ENCODE assay signal across 8 cellular contexts in the genomic region with DNA sequence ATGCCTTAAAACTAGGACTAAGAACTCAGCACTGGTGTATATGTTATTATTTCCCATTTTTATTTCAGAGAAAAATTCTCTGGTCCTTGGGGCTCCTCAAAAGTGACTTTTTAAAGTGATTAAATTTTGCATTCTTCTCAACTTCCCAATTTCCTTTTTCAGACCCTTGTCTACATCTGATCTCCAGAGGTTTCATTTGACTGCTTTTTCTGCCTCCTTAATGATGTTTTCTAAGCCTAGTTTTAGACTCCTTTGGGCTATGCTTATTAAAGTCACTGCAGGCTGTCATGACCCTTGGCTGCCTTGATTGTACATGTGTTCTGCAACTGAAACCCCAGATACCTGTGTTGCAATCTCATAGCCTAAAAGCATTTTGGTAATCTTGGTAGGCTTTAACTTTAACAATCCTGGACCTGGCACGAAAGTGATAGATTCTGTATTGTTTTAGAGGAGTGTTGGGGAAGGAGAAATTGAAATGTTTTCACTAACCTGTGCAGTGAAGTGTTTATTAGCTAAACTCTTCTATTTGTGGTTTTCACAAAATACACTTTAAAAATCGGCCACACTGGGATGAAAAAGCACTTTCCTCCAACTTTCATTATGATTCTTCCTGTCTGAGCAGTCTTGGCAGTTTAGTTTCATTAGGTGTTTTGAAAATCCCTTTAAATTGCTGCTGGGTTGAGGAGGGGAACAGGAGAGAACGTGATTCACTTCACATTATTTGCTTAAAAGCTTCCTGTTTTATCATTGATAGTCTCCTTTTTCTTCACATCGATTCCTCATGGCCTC. TPM values are rescaled to one million over a fixed set of nuclear protein-coding genes. Genes with fewer than 3 reads are reported as not detected.
DNase-seq lines count a peak whose midpoint lies in the region; ATAC-seq, FAIRE-seq and TF ChIP-seq lines count a peak whose summit lies in the region.

No MANE protein-coding gene starts in this region.

- no peak for DNase-seq in CD4-positive, alpha-beta memory T cell
- DNase-seq in K562 (ENCODE audit: extremely low read depth in 1 of 4, low spot score in 3 of 4) (no peak), lower leg skin (ENCODE audit: low spot score in 2 of 2) (no peak), NCI-H2029 (lab: John Stamatoyannopoulos, UW) (no peak), AG08396 (ENCODE audit: low spot score) (no peak)
- no peak for DNase-seq in natural killer cell treated with Interleukin-12 subunit alpha and Interleukin-12 subunit beta and Interleukin-15 and Interleukin-18, amount 100 ng/mL, for 72 hours (ENCODE audit: low spot score)
- no peak for DNase-seq in stimulated activated CD4-positive, alpha-beta T cell treated with anti-CD3 and anti-CD28 coated beads, Interleukin-4, amount 100 ng/mL, for 1 hour

- no peaks in the 10 kb centered on the region for H3K9me3 Mint-ChIP-seq in CD4-positive, alpha-beta memory T cell
- no peaks in the 10 kb centered on the region for H3K9me3 Mint-ChIP-seq in natural killer cell treated with Interleukin-12 subunit alpha and Interleukin-12 subunit beta and Interleukin-15 and Interleukin-18, amount 100 ng/mL, for 72 hours

- H2AFZ ChIP-seq in Loucy (ENCODE audit: low read length): no peak overlapping the region
- H2AFZ ChIP-seq in K562 (ENCODE audit: low read depth, low read length): no peak overlapping the region

- no peak for TF ChIP-seq CTCF in Loucy (conservative IDR thresholded peaks at IDR 0.05; ENCODE audit: low read length)
- TF ChIP-seq CTCF in K562 (IDR thresholded peaks at IDR 0.05 in 2 of 3, conservative IDR thresholded peaks at IDR 0.05 in 1 of 3; ENCODE audit: insufficient read depth in 2 of 3, low read depth in 1 of 3, low read length in 3 of 3): no peak
- TF ChIP-seq CTCF in lower leg skin (IDR thresholded peaks at IDR 0.05): no peak

- BruUV-seq in K562 (replicated peaks; lab: Mats Ljungman, UMichigan): no TSS peak

- peak overlapping the region; percentile 4 to 83 (median 70) for H3K4me3 Mint-ChIP-seq in CD4-positive, alpha-beta memory T cell
- peak overlapping the region; percentile 57 for H3K4me3 Mint-ChIP-seq in natural killer cell treated with Interleukin-12 subunit alpha and Interleukin-12 subunit beta and Interleukin-15 and Interleukin-18, amount 100 ng/mL, for 72 hours

- H3K4me2 ChIP-seq in Loucy (ENCODE audit: low read depth, low read length, poor library complexity, severe bottlenecking) (peak overlapping the region; percentile 84), K562 (ENCODE audit: insufficient read depth, low read length) (peak overlapping the region; percentile 47)

- TF ChIP-seq POLR2A in K562 (conservative IDR thresholded peaks at IDR 0.05) (no peak), lower leg skin (IDR thresholded peaks at IDR 0.05) (no peak)

- no peak for TF ChIP-seq RAD21 in K562 (CRISPR knock-in tag; conservative IDR thresholded peaks at IDR 0.05 in 1 of 2, IDR thresholded peaks at IDR 0.05 in 1 of 2)

- peaks cover 60% of the 10 kb centered on the region for H3K4me1 ChIP-seq in CD4-positive, alpha-beta memory T cell (ENCODE audit: insufficient read depth, low read length)
- H3K4me1 ChIP-seq in Loucy (ENCODE audit: insufficient read depth, low read length, poor library complexity, severe bottlenecking) (peaks cover 51% of the 10 kb centered on the region), K562 (replicated peaks in 1 of 2; ENCODE audit: control insufficient read depth in 2 of 2, insufficient read depth in 2 of 2, low read length in 2 of 2) (peaks cover 3 to 41% of the 10 kb centered on the region in 2 experiments)

- intact Hi-C loops in CD4-positive, alpha-beta memory T cell (cut with micrococcal nuclease): loop anchor here (10.0 kb wide), 2 partner anchors 691 to 1039 kb away; a partner anchor contains a TSS
- intact Hi-C loops in K562 (cut with micrococcal nuclease): loop anchor here (10.0 kb wide), 1 partner anchor 151 kb away; no protein-coding TSS in a partner anchor
- intact Hi-C loops in lower leg skin (cut with DNase I; ENCODE audit: low total_unique reads): no loop called here

- H3K4me1 Mint-ChIP-seq in CD4-positive, alpha-beta memory T cell: peaks cover 49 to 62% (median 54%) of the 10 kb centered on the region in 4 donors
- peaks cover 37 to 51% of the 10 kb centered on the region in 2 donors for H3K4me1 Mint-ChIP-seq in natural killer cell treated with Interleukin-12 subunit alpha and Interleukin-12 subunit beta and Interleukin-15 and Interleukin-18, amount 100 ng/mL, for 72 hours (ENCODE audit: low read depth in 2 of 2)

- no peaks in the 10 kb centered on the region for H3K27me3 Mint-ChIP-seq in CD4-positive, alpha-beta memory T cell
- H3K27me3 Mint-ChIP-seq in natural killer cell treated with Interleukin-12 subunit alpha and Interleukin-12 subunit beta and Interleukin-15 and Interleukin-18, amount 100 ng/mL, for 72 hours: no peaks in the 10 kb centered on the region

- 11% methylated on average over 4 of the region's 4 CpGs for WGBS in K562 (ENCODE audit: insufficient coverage, low coverage, missing lambda C conversion rate)
- WGBS in lower leg skin, 2 donors: 27 to 35% methylated on average over 4 of the region's 4 CpGs

- no peaks in the 10 kb centered on the region for H3K9me3 ChIP-seq in CD4-positive, alpha-beta memory T cell (ENCODE audit: control insufficient read depth in 1 of 2, low read length in 2 of 2)
- no peaks in the 10 kb centered on the region for H3K9me3 ChIP-seq in Loucy (ENCODE audit: insufficient read depth, low read depth, low read length)
- H3K9me3 ChIP-seq in K562 (replicated peaks; ENCODE audit: control insufficient read depth, insufficient read depth, low read depth, low read length): no peaks in the 10 kb centered on the region

- H3K79me2 ChIP-seq in Loucy (ENCODE audit: insufficient read depth, low read length) (peaks cover 93% of the 10 kb centered on the region), K562 (ENCODE audit: control insufficient read depth, insufficient read depth, low read length) (peaks cover 95% of the 10 kb centered on the region)

- peak overlapping the region; percentile 69 for H3K9ac ChIP-seq in Loucy (ENCODE audit: low read depth, low read length, poor library complexity, severe bottlenecking)
- peak overlapping the region in 1 of 2 experiments; percentile 33; a peak in 1 of 4 replicates for H3K9ac ChIP-seq in K562 (ENCODE audit: insufficient read depth in 1 of 2, low read depth in 2 of 2, low read length in 2 of 2)

- ATAC-seq in K562: no peak
- no peak for ATAC-seq in natural killer cell treated with Interleukin-12 subunit alpha and Interleukin-12 subunit beta and Interleukin-15 and Interleukin-18, amount 100 ng/mL, for 72 hours

- POLR2A ChIA-PET in CD4-positive, alpha-beta memory T cell (lab: Charles Lee; ENCODE audit: partially characterized antibody): interaction anchor here (1.5 kb wide), 1 partner anchor 189 kb away, joined by 5 read pairs; a partner anchor contains a TSS
- POLR2A ChIA-PET in K562 (lab: Yijun Ruan, JAX): interaction anchor here (1.0 to 1.5 kb wide), 5 partner anchors 8 to 18 kb away, joined by 3 to 4 read pairs (median 4); no protein-coding TSS in a partner anchor

- H3K36me3 Mint-ChIP-seq in CD4-positive, alpha-beta memory T cell: peaks cover 0 to 7% of the 10 kb centered on the region in 2 donors
- no peaks in the 10 kb centered on the region for H3K36me3 Mint-ChIP-seq in natural killer cell treated with Interleukin-12 subunit alpha and Interleukin-12 subunit beta and Interleukin-15 and Interleukin-18, amount 100 ng/mL, for 72 hours

- H3K27ac ChIP-seq in CD4-positive, alpha-beta memory T cell (ENCODE audit: low read depth, low read length): peak overlapping the region; percentile 4
- H3K27ac ChIP-seq in K562 (ENCODE audit: extremely low read depth, low read depth, low read length): peak overlapping the region; percentile 20; the same call in 2 of the 3 replicates

- H3K36me3 ChIP-seq in CD4-positive, alpha-beta memory T cell (ENCODE audit: insufficient read depth, low read length): no peaks in the 10 kb centered on the region
- H3K36me3 ChIP-seq in Loucy (ENCODE audit: insufficient read depth, low read length) (no peaks in the 10 kb centered on the region), K562 (ENCODE audit: control insufficient read depth, insufficient read depth, low read length) (peaks cover 37% of the 10 kb centered on the region)

- no peak for TF ChIP-seq EP300 in K562 (IDR thresholded peaks at IDR 0.05; ENCODE audit: low read length)

- peaks cover 3% of the 10 kb centered on the region for H3F3A ChIP-seq in Loucy (ENCODE audit: low read depth)

- H3K27me3 ChIP-seq in CD4-positive, alpha-beta memory T cell (ENCODE audit: insufficient read depth, low read length): no peaks in the 10 kb centered on the region
- H3K27me3 ChIP-seq in Loucy (ENCODE audit: insufficient read depth, low read length, poor library complexity, severe bottlenecking) (no peaks in the 10 kb centered on the region), K562 (ENCODE audit: control insufficient read depth in 2 of 2, insufficient read depth in 2 of 2, low read length in 2 of 2) (no peaks in the 10 kb centered on the region)

- H3K9me1 ChIP-seq in K562 (ENCODE audit: control insufficient read depth, insufficient read depth, low read length): no peaks in the 10 kb centered on the region

- CTCF ChIA-PET in CD4-positive, alpha-beta memory T cell (lab: Charles Lee; ENCODE audit: partially characterized antibody): interaction anchor here (2.0 to 2.8 kb wide), 2 partner anchors 51 to 69 kb away, joined by 4 to 10 read pairs; no protein-coding TSS in a partner anchor
- CTCF ChIA-PET in K562 (lab: Yijun Ruan, JAX; ENCODE audit: low intra/inter-chr PET ratio): interaction anchor here (0.6 kb wide), 1 partner anchor 504 kb away, joined by 3 read pairs; no protein-coding TSS in a partner anchor

- H4K20me1 ChIP-seq in Loucy (ENCODE audit: insufficient read depth, low read length, poor library complexity, severe bottlenecking): peaks cover 75% of the 10 kb centered on the region
- H4K20me1 ChIP-seq in K562 (replicated peaks; ENCODE audit: control insufficient read depth, insufficient read depth, low read length): 0 out of 2 replicates have a peak, but pooled peaks cover 5% of the 10 kb centered on the region

- no peak overlapping the region for H3K4me3 ChIP-seq in CD4-positive, alpha-beta memory T cell (ENCODE audit: low read length in 2 of 2)
- H3K4me3 ChIP-seq in Loucy (ENCODE audit: low read length, poor library complexity, severe bottlenecking) (peak overlapping the region; percentile 77), K562 (no peak overlapping the region), lower leg skin (ENCODE audit: low read depth, poor library complexity, severe bottlenecking) (no peak overlapping the region)

- H3K27ac Mint-ChIP-seq in CD4-positive, alpha-beta memory T cell: peak overlapping the region; percentile 32 to 90 (median 68)
- peak overlapping the region; percentile 68 to 76 for H3K27ac Mint-ChIP-seq in natural killer cell treated with Interleukin-12 subunit alpha and Interleukin-12 subunit beta and Interleukin-15 and Interleukin-18, amount 100 ng/mL, for 72 hours

- in situ Hi-C loops in K562 (cut with MboI): no loop called here

- H3K9me2 ChIP-seq in Loucy (replicated peaks; ENCODE audit: low read depth, low read length): no peaks in the 10 kb centered on the region

- no peak for FAIRE-seq in K562 (lab: Jason Lieb, UNC)

RNA-seq across cellular contexts. Expression of a gene that starts 4.8 kb away (rescaled TPM):
- 10 to 100 TPM; 20.6 TPM for total RNA-seq in CD4-positive, alpha-beta memory T cell
- 1 to 10 TPM; 3.1 to 8.4 TPM for polyA plus RNA-seq in CD4-positive, alpha-beta memory T cell
- 18.4 and 45.3 TPM in 2 replicates for total RNA-seq in K562 (2011; cell fraction: chromatin; rRNA removed; ENCODE audit: low replicate concordance)
- total RNA-seq in K562 (2011; cell fraction: nucleolus; rRNA removed): 18.0 and 21.1 TPM in 2 replicates
- 26.7 and 32.7 TPM in 2 replicates for total RNA-seq in K562 (2011; cell fraction: nucleoplasm; rRNA removed)
- total RNA-seq in K562 (2014; rRNA removed) (20.0 and 21.7 TPM in 2 replicates), K562 (2014; rRNA removed; fragmentation: Illumina TruSeq; extraction: Trizol) (25.2 and 32.1 TPM in 2 replicates), K562 (2015; rRNA removed; fragmentation: Illumina TruSeq; extraction: Trizol) (22.6 and 25.1 TPM in 2 replicates), K562 (2021) (21.8 and 26.2 TPM in 2 replicates), lower leg skin (10 to 100 TPM; 14.2 to 20.4 (median 16.4) TPM)
- polyA plus RNA-seq in K562 (2011; rRNA removed) (16.2 and 16.5 TPM in 2 replicates), K562 (2014; fragmentation: Illumina TruSeq; extraction: Trizol) (22.5 and 28.4 TPM in 2 replicates), K562 (2014; fragmentation: Nextera tagmentation; extraction: Ambion mirVana) (1 to 10 TPM; 4.6 to 5.1 TPM), K562 (2014; rRNA removed) (15.4 and 18.9 TPM in 2 replicates)
- polyA plus RNA-seq in K562 (2011; cell fraction: cytosol; rRNA removed): 5.5 and 9.0 TPM in 2 replicates
- 13.6 and 15.9 TPM in 2 replicates for polyA plus RNA-seq in K562 (2011; cell fraction: nucleus; rRNA removed)
- polyA plus RNA-seq in K562 (2012): 17.2 and 17.8 TPM in 2 replicates
- polyA minus RNA-seq in K562 (2011; rRNA and poly(A)+ RNA removed): 16.1 and 20.4 TPM in 2 replicates
- polyA minus RNA-seq in K562 (2011; cell fraction: cytosol; rRNA and poly(A)+ RNA removed): 8.4 and 9.4 TPM in 2 replicates
- 5.3 and 10.9 TPM in 2 replicates for polyA minus RNA-seq in K562 (2011; cell fraction: nucleus; rRNA and poly(A)+ RNA removed)
- total RNA-seq in natural killer cell treated with Interleukin-12 subunit alpha and Interleukin-12 subunit beta and Interleukin-15 and Interleukin-18, amount 100 ng/mL, for 72 hours: 10 to 100 TPM; 15.8 to 18.8 TPM

RNA-seq across cellular contexts. Expression of a gene that starts 14.9 kb away (rescaled TPM):
- not detected for total RNA-seq in CD4-positive, alpha-beta memory T cell
- polyA plus RNA-seq in CD4-positive, alpha-beta memory T cell: under 1 TPM; 0.31 to 0.61 TPM
- total RNA-seq in K562 (2011; cell fraction: chromatin; rRNA removed; ENCODE audit: low replicate concordance): 32.9 and 40.0 TPM in 2 replicates
- total RNA-seq in K562 (2011; cell fraction: nucleolus; rRNA removed): 54.9 and 67.4 TPM in 2 replicates
- total RNA-seq in K562 (2011; cell fraction: nucleoplasm; rRNA removed): 44.0 and 54.3 TPM in 2 replicates
- 7.5 and 12.3 TPM in 2 replicates for total RNA-seq in K562 (2014; rRNA removed)
- total RNA-seq in K562 (2014; rRNA removed; fragmentation: Illumina TruSeq; extraction: Trizol): 12.7 and 14.8 TPM in 2 replicates
- total RNA-seq in K562 (2015; rRNA removed; fragmentation: Illumina TruSeq; extraction: Trizol): 5.3 and 5.4 TPM in 2 replicates
- 11.2 and 12.6 TPM in 2 replicates for total RNA-seq in K562 (2021)
- 13.6 and 25.9 TPM in 2 replicates for polyA plus RNA-seq in K562 (2011; rRNA removed)
- 20.6 and 28.6 TPM in 2 replicates for polyA plus RNA-seq in K562 (2011; cell fraction: cytosol; rRNA removed)
- 11.9 and 17.8 TPM in 2 replicates for polyA plus RNA-seq in K562 (2011; cell fraction: nucleus; rRNA removed)
- 17.0 and 20.5 TPM in 2 replicates for polyA plus RNA-seq in K562 (2012)
- 10.9 and 11.4 TPM in 2 replicates for polyA plus RNA-seq in K562 (2014; fragmentation: Illumina TruSeq; extraction: Trizol)
- polyA plus RNA-seq in K562 (2014; fragmentation: Nextera tagmentation; extraction: Ambion mirVana): 10 to 100 TPM; 28.3 to 31.5 TPM
- polyA plus RNA-seq in K562 (2014; rRNA removed): 8.3 and 9.1 TPM in 2 replicates
- polyA minus RNA-seq in K562 (2011; rRNA and poly(A)+ RNA removed): 22.4 and 24.1 TPM in 2 replicates
- 9.8 and 10.7 TPM in 2 replicates for polyA minus RNA-seq in K562 (2011; cell fraction: cytosol; rRNA and poly(A)+ RNA removed)
- polyA minus RNA-seq in K562 (2011; cell fraction: nucleus; rRNA and poly(A)+ RNA removed): 5.8 and 9.8 TPM in 2 replicates
- total RNA-seq in natural killer cell treated with Interleukin-12 subunit alpha and Interleukin-12 subunit beta and Interleukin-15 and Interleukin-18, amount 100 ng/mL, for 72 hours: not detected
- total RNA-seq in lower leg skin: 1 to 10 TPM in 1 of 4 donors, under 1 TPM in 2, not detected in 1; 0.16 to 1.4 (median 0.61) TPM
